Comparison of ENCODE assay signal across 1 cellular context in the genomic region with DNA sequence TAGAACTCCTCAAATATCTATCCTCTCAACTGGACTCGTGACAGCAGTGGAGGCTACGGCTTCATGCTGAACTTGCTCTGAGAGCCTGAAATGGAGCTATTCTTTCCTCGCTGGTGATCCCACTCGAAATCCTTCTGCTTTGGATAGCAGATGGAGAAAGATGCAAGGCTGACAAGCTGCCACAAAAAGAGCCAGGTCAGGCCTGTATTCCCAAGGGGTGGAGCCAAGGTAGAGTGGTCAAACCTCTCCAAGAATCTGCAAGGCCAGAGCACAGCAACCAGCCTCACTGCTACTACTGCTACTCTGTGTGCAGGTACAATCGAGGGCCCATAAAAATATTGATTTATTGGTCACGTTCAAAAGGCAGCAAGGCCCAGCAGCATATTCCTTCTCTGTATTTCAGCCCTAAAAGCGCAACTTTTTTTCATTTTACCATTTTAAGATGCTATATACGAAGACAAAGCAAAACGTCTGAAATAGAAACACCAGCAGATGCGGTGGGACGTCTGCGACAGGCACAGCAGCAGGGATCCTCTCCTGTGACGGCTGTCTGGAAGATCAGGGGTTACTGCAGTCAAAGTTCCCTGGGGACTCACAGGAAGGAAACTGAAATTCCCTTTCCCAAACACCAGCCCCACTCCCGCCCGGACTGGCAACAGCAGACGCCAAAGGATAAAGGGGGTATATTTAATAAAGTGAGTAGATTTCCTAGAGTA.
TF ChIP-seq lines count a peak whose summit lies in the region.

No MANE protein-coding gene starts in this region.

TF ChIP-seq in HCT116, 20 proteins besides CTCF, POLR2A, EP300 and RAD21 (continued from another document):
- TF ChIP-seq ELF1 (IDR thresholded peaks at IDR 0.05; ENCODE audit: borderline replicate concordance, low read depth): no peak
TF ChIP-seq in HCT116: peak in this region for 0.
